Comparison of ENCODE assay signal across 9 cellular contexts in genomic region chr12:9948606-9949286, GRCh38. TPM values are rescaled to one million over a fixed set of nuclear protein-coding genes. Genes with fewer than 3 reads are reported as not detected.
DNase-seq lines count a peak whose midpoint lies in the region; ATAC-seq and TF ChIP-seq lines count a peak whose summit lies in the region.
"Had no signal": no experiment of that assay in that cellular context is flagged by ENCODE, and none has a peak within 500 bp of the region (broad histone marks: within the 10 kb centered on the region; RNA-seq: fewer than 3 reads in every experiment).

No MANE protein-coding gene starts in this region.

- TF ChIP-seq POLR2A in gastroesophageal sphincter (IDR thresholded peaks at IDR 0.05) = no peak

- intact Hi-C loops in activated T-helper 1 cell treated with anti-CD3 and anti-CD28 coated beads, Interleukin-12 subunit alpha, Interleukin-12 subunit beta, Interleukin-2, Interleukin-4 antibody, amounts not matched to agents 30 ng/mL and 10 ng/mL and 1 ng/mL, durations not matched to agents 14 hours and 24 hours and 36 hours (cut with micrococcal nuclease) = loop anchor here (1.0 to 10.0 kb wide), 5 partner anchors 9 to 304 kb away; partner anchors contain the start of gene CLEC2B
- intact Hi-C loops in left ventricle myocardium superior (cut with micrococcal nuclease) = no loop called here

- DNase-seq in GM12864 (ENCODE audit: low read depth) (peak; percentile 74), left ventricle myocardium superior (no peak), NCI-H187 (lab: John Stamatoyannopoulos, UW) (no peak)
- DNase-seq in activated T-helper 1 cell treated with anti-CD3 and anti-CD28 coated beads, Interleukin-12 subunit alpha, Interleukin-12 subunit beta, Interleukin-2, Interleukin-4 antibody, amounts not matched to agents 30 ng/mL and 10 ng/mL and 1 ng/mL, durations not matched to agents 14 hours and 24 hours and 36 hours (ENCODE audit: low spot score) = no peak
- no peak for DNase-seq in activated effector memory CD4-positive, alpha-beta T cell treated with Interleukin-2 at 50 U/mL for 16 hours

- no peaks in the 10 kb centered on the region for H3K36me3 ChIP-seq in gastroesophageal sphincter

- H3K36me3 Mint-ChIP-seq in activated T-helper 1 cell treated with anti-CD3 and anti-CD28 coated beads, Interleukin-12 subunit alpha, Interleukin-12 subunit beta, Interleukin-2, Interleukin-4 antibody, amounts not matched to agents 30 ng/mL and 10 ng/mL and 1 ng/mL, durations not matched to agents 14 hours and 24 hours and 36 hours (ENCODE audit: low read depth) = no peaks in the 10 kb centered on the region

- ATAC-seq in GM19455 (IDR thresholded peaks at IDR 0.05; ENCODE audit: unreplicated experiment) (peak; percentile 99), HG03139 (IDR thresholded peaks at IDR 0.05; ENCODE audit: unreplicated experiment) (peak; percentile 91), left ventricle myocardium superior (no peak), gastroesophageal sphincter (no peak)

- no peak overlapping the region for H3K4me3 Mint-ChIP-seq in activated T-helper 1 cell treated with anti-CD3 and anti-CD28 coated beads, Interleukin-12 subunit alpha, Interleukin-12 subunit beta, Interleukin-2, Interleukin-4 antibody, amounts not matched to agents 30 ng/mL and 10 ng/mL and 1 ng/mL, durations not matched to agents 14 hours and 24 hours and 36 hours

- H3K27ac Mint-ChIP-seq in activated T-helper 1 cell treated with anti-CD3 and anti-CD28 coated beads, Interleukin-12 subunit alpha, Interleukin-12 subunit beta, Interleukin-2, Interleukin-4 antibody, amounts not matched to agents 30 ng/mL and 10 ng/mL and 1 ng/mL, durations not matched to agents 14 hours and 24 hours and 36 hours = peak overlapping the region; percentile 18

- H3K9me3 ChIP-seq in gastroesophageal sphincter = no peaks in the 10 kb centered on the region

- TF ChIP-seq EP300 in gastroesophageal sphincter (IDR thresholded peaks at IDR 0.05) = no peak

- H3K9me3 Mint-ChIP-seq in activated T-helper 1 cell treated with anti-CD3 and anti-CD28 coated beads, Interleukin-12 subunit alpha, Interleukin-12 subunit beta, Interleukin-2, Interleukin-4 antibody, amounts not matched to agents 30 ng/mL and 10 ng/mL and 1 ng/mL, durations not matched to agents 14 hours and 24 hours and 36 hours = no peaks in the 10 kb centered on the region

- no peaks in the 10 kb centered on the region for H3K4me1 ChIP-seq in gastroesophageal sphincter

- H3K27ac ChIP-seq in gastroesophageal sphincter = no peak overlapping the region

- no peaks in the 10 kb centered on the region for H3K27me3 ChIP-seq in gastroesophageal sphincter

- WGBS in gastroesophageal sphincter (ENCODE audit: low coverage in 1 of 2), 2 donors = 32 to 57% methylated on average over 3 of the region's 3 CpGs

- H3K27me3 Mint-ChIP-seq in activated T-helper 1 cell treated with anti-CD3 and anti-CD28 coated beads, Interleukin-12 subunit alpha, Interleukin-12 subunit beta, Interleukin-2, Interleukin-4 antibody, amounts not matched to agents 30 ng/mL and 10 ng/mL and 1 ng/mL, durations not matched to agents 14 hours and 24 hours and 36 hours (ENCODE audit: insufficient read depth) = peaks cover 4% of the 10 kb centered on the region

- no peak for TF ChIP-seq CTCF in GM12864 (IDR thresholded peaks at IDR 0.05; ENCODE audit: low read depth, low read length, missing control alignments)
- TF ChIP-seq CTCF in gastroesophageal sphincter (IDR thresholded peaks at IDR 0.05) = no peak

- peaks cover 54% of the 10 kb centered on the region for H3K4me1 Mint-ChIP-seq in activated T-helper 1 cell treated with anti-CD3 and anti-CD28 coated beads, Interleukin-12 subunit alpha, Interleukin-12 subunit beta, Interleukin-2, Interleukin-4 antibody, amounts not matched to agents 30 ng/mL and 10 ng/mL and 1 ng/mL, durations not matched to agents 14 hours and 24 hours and 36 hours (ENCODE audit: low read depth)

- H3K4me3 ChIP-seq in GM12864 (ENCODE audit: low read depth, low read length) = no peak overlapping the region
- H3K4me3 ChIP-seq in gastroesophageal sphincter = no peak overlapping the region

RNA-seq across cellular contexts. Expression of gene CLEC2A, which starts 16.6 kb away (rescaled TPM):
- not detected in 2 replicates for total RNA-seq in activated T-helper 1 cell treated with anti-CD3 and anti-CD28 coated beads, Interleukin-12 subunit alpha, Interleukin-12 subunit beta, Interleukin-2, Interleukin-4 antibody, amounts not matched to agents 30 ng/mL and 10 ng/mL and 1 ng/mL, durations not matched to agents 14 hours and 24 hours and 36 hours
- not detected for total RNA-seq in left ventricle myocardium superior
- not detected for total RNA-seq in gastroesophageal sphincter
- total RNA-seq: NCI-H460 had no signal

RNA-seq across cellular contexts. Expression of gene CLEC12A, which starts 22.5 kb away (rescaled TPM):
- not detected in 2 replicates for total RNA-seq in activated T-helper 1 cell treated with anti-CD3 and anti-CD28 coated beads, Interleukin-12 subunit alpha, Interleukin-12 subunit beta, Interleukin-2, Interleukin-4 antibody, amounts not matched to agents 30 ng/mL and 10 ng/mL and 1 ng/mL, durations not matched to agents 14 hours and 24 hours and 36 hours
- total RNA-seq in left ventricle myocardium superior (4.9 TPM), gastroesophageal sphincter (1 to 10 TPM in 1 of 4 donors, under 1 TPM in 1, not detected in 2; 0.66 to 1.1 TPM)
- total RNA-seq: NCI-H460 had no signal

RNA-seq across cellular contexts. Expression of gene CLEC1B, which starts 50.2 kb away (rescaled TPM):
- not detected in 2 replicates for total RNA-seq in activated T-helper 1 cell treated with anti-CD3 and anti-CD28 coated beads, Interleukin-12 subunit alpha, Interleukin-12 subunit beta, Interleukin-2, Interleukin-4 antibody, amounts not matched to agents 30 ng/mL and 10 ng/mL and 1 ng/mL, durations not matched to agents 14 hours and 24 hours and 36 hours
- total RNA-seq in left ventricle myocardium superior = not detected
- total RNA-seq in gastroesophageal sphincter = not detected
- total RNA-seq: NCI-H460 had no signal

Comparison
In these comparisons a context has a peak if more than half of its experiments do, and no peak if none do; other contexts are left out.
1. ATAC-seq: peak in GM19455 (single experiment) and HG03139 (single experiment); none in left ventricle myocardium superior (single experiment) and gastroesophageal sphincter (single experiment).